In the genomic region with DNA sequence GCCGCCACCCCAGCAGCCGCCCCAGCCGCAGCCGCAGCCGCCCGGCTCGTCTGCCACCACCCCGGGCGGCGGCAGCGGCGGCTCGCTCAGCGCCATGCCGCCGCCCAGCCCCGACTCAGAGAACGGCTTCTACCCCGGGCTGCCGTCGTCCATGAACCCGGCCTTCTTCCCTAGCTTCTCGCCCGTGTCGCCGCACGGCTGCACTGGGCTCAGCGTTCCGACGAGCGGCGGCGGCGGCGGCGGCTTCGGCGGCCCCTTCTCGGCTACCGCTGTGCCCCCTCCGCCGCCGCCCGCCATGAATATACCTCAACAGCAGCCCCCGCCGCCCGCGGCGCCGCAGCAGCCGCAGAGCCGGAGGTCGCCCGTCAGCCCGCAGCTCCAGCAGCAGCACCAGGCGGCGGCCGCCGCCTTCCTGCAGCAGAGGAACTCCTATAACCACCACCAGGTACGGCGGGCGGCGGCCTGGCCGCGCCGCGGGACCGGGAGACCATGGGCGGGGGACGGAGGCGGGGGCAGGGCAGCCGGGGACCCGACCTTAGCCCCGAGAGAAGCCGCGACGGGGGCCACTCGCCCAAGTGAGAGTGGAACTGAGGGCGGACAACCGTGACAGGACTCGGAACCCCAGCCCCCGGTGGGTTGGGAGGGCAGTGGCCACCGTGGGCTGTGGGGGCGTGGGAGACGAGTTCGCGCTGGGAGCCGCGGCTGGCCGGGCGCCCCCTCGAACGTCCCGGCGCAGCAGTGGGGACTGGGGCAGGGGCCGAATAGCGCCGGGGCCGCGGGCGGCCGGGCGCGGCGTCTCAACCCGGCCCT, we compare ENCODE assay signal across 8 cellular contexts. TPM values are rescaled to one million over a fixed set of nuclear protein-coding genes. Genes with fewer than 3 reads are reported as not detected.
DNase-seq lines count a peak whose midpoint lies in the region; ATAC-seq and TF ChIP-seq lines count a peak whose summit lies in the region.

No MANE protein-coding gene starts in this region.

- no peak for TF ChIP-seq POLR2A in heart left ventricle (IDR thresholded peaks at IDR 0.05)

- H3K27ac Mint-ChIP-seq in CD14-positive monocyte = peak overlapping the region in 6 of 7 donors; percentile 15 to 95 (median 68)

- peaks cover 22% of the 10 kb centered on the region for H3K4me1 Mint-ChIP-seq in CD14-positive monocyte

- H3K36me3 ChIP-seq in heart left ventricle (peaks cover 0 to 22% (median 18%) of the 10 kb centered on the region in 9 donors), upper lobe of right lung (peaks cover 18% of the 10 kb centered on the region)

- peaks cover 0 to 1% (median 0%) of the 10 kb centered on the region in 3 donors for H3K27me3 Mint-ChIP-seq in CD14-positive monocyte (ENCODE audit: low read depth in 3 of 3)

- H3K4me1 ChIP-seq in heart left ventricle (peaks cover 0 to 45% (median 30%) of the 10 kb centered on the region in 12 donors), upper lobe of right lung (peaks cover 31% of the 10 kb centered on the region)

- H3K27ac ChIP-seq in heart left ventricle = peak overlapping the region; percentile 98 to 100 (median 100)
- H3K27ac ChIP-seq in upper lobe of right lung = peak overlapping the region; percentile 100

- H3K36me3 Mint-ChIP-seq in CD14-positive monocyte = peaks cover 13 to 14% of the 10 kb centered on the region in 2 donors

- no peaks in the 10 kb centered on the region for H3K9me3 Mint-ChIP-seq in CD14-positive monocyte

- ATAC-seq in GM21737 (IDR thresholded peaks at IDR 0.05; ENCODE audit: unreplicated experiment) (peak; percentile 0), heart left ventricle (peak in 1 of 4 donors; percentile 1), upper lobe of right lung (peak; percentile 1)

- peak; percentile 50 for DNase-seq in CD14-positive monocyte (ENCODE audit: low spot score)
- peak; percentile 8 for DNase-seq in RPMI7951 (ENCODE audit: low read depth)
- DNase-seq in activated naive CD4-positive, alpha-beta T cell treated with anti-CD3 and anti-CD28 coated beads, Interleukin-2, amount 50 U/mL, for 16 hours = peak; percentile 59
- peak; percentile 41 to 77 (median 57) for DNase-seq in heart left ventricle
- peak; percentile 18 to 90 (median 40) for DNase-seq in posterior cingulate gyrus
- peak; percentile 79 for DNase-seq in upper lobe of right lung
- DNase-seq in Kasumi-1 (lab: John Stamatoyannopoulos, UW) = no peak

- no peaks in the 10 kb centered on the region for H3K9me3 ChIP-seq in heart left ventricle
- no peaks in the 10 kb centered on the region for H3K9me3 ChIP-seq in upper lobe of right lung

- WGBS in heart left ventricle, 4 donors = 0% methylated on average over 19 to 106 of the region's 106 CpGs

- no peaks in the 10 kb centered on the region for H3K27me3 ChIP-seq in heart left ventricle
- H3K27me3 ChIP-seq in upper lobe of right lung = no peaks in the 10 kb centered on the region

- TF ChIP-seq CTCF in CD14-positive monocyte (IDR thresholded peaks at IDR 0.05) = no peak
- TF ChIP-seq CTCF in heart left ventricle (IDR thresholded peaks at IDR 0.05) = peak in 1 of 12 donors; percentile 9
- no peak for TF ChIP-seq CTCF in upper lobe of right lung (IDR thresholded peaks at IDR 0.05)

- intact Hi-C loops in CD14-positive monocyte (cut with micrococcal nuclease) = loop anchor here (5.0 to 10.0 kb wide), 6 partner anchors 127 to 1519 kb away; a partner anchor contains a TSS
- intact Hi-C loops in heart left ventricle (cut with DNase I) = loop anchor here in 8 of 10 donors (2.0 to 10.0 kb wide), 14 partner anchors 87 to 651 kb away; a partner anchor contains a TSS
- intact Hi-C loops in posterior cingulate gyrus (cut with DNase I) = loop anchor here (5.0 to 10.0 kb wide), 3 partner anchors 148 to 651 kb away; a partner anchor contains a TSS
- intact Hi-C loops in upper lobe of right lung (cut with DNase I) = no loop called here

- H3K4me3 Mint-ChIP-seq in CD14-positive monocyte = peak overlapping the region; percentile 70 to 88

- peak overlapping the region; percentile 59 to 99 (median 92) for H3K4me3 ChIP-seq in heart left ventricle
- peak overlapping the region; percentile 95 for H3K4me3 ChIP-seq in upper lobe of right lung

RNA-seq across cellular contexts. Expression of a gene that starts 1.8 kb away (rescaled TPM):
- polyA plus RNA-seq in CD14-positive monocyte = 1 to 10 TPM; 1.6 to 1.7 TPM
- 6.4 and 10.5 TPM in 2 replicates for total RNA-seq in RPMI7951 (2014; rRNA removed; shearing (Covaris generic))
- total RNA-seq in heart left ventricle = 10 to 100 TPM; 11.5 to 26.1 (median 20.3) TPM
- 1 to 10 TPM; 4.2 to 4.4 TPM for polyA plus RNA-seq in heart left ventricle
- 25.6 TPM for total RNA-seq in upper lobe of right lung

Comparison
In these comparisons a context has a peak if more than half of its experiments do, and no peak if none do; other contexts are left out.
1. DNase-seq: peak in CD14-positive monocyte (single experiment), RPMI7951 (single experiment), activated naive CD4-positive, alpha-beta T cell treated with anti-CD3 and anti-CD28 coated beads, Interleukin-2, amount 50 U/mL, for 16 hours (single experiment), heart left ventricle (5 of 5), posterior cingulate gyrus (10 of 10) and upper lobe of right lung (single experiment); none in Kasumi-1 (0 of 2).